In genomic region chr10:69619626-69620025, GRCh38 we compare ENCODE assay signal across 33 cellular contexts. TPM values are rescaled to one million over a fixed set of nuclear protein-coding genes. Genes with fewer than 3 reads are reported as not detected.
"Had no signal": no experiment of that assay in that cellular context is flagged by ENCODE, and none has a peak within 500 bp of the region (broad histone marks: within the 10 kb centered on the region; RNA-seq: fewer than 3 reads in every experiment).

No MANE protein-coding gene starts in this region.

- H3K36me3 Mint-ChIP-seq: stimulated activated effector memory CD8-positive, alpha-beta T cell treated with anti-CD3 and anti-CD28 coated beads, Interleukin-12 subunit alpha, Interleukin-12 subunit beta, amount 100 ng/mL, for 72 hours; type B pancreatic cell had no signal

- H3K27ac ChIP-seq: stomach, suprapubic skin, testis, thoracic aorta, thyroid gland, tibial artery, tibial nerve, transverse colon, upper lobe of left lung, upper lobe of right lung, uterus, vagina had no signal

- H3K36me3 ChIP-seq: stomach, suprapubic skin, thoracic aorta, thyroid gland, tibial artery, tibial nerve, transverse colon, upper lobe of left lung, upper lobe of right lung, uterus, vagina had no signal

- H3K4me1 Mint-ChIP-seq: stimulated activated memory B cell treated with anti-CD40 and anti-IgM and Interleukin-4, amounts not matched to agents 10 μg/mL and 1 μg/mL and 100 μg/mL, for 72 hours had no signal

- H3K4me3 ChIP-seq: stomach, suprapubic skin, testis, thoracic aorta, thyroid gland, tibial artery, tibial nerve, transverse colon, upper lobe of left lung, upper lobe of right lung, uterus, vagina had no signal

- ATAC-seq: stimulated activated effector memory CD8-positive, alpha-beta T cell treated with anti-CD3 and anti-CD28 coated beads, Interleukin-12 subunit alpha, Interleukin-12 subunit beta, amount 100 ng/mL, for 72 hours; stimulated activated memory B cell treated with anti-CD40 and anti-IgM and Interleukin-4, amounts not matched to agents 10 μg/mL and 1 μg/mL and 100 μg/mL, for 72 hours; stimulated activated naive B cell treated with anti-CD40 and anti-IgM and Interleukin-4, amounts not matched to agents 10 μg/mL and 1 μg/mL and 100 μg/mL, for 72 hours; stimulated activated naive CD8-positive, alpha-beta T cell treated with anti-CD3 and anti-CD28 coated beads, Interleukin-15, amount 100 ng/mL, for 72 hours; stimulated activated naive CD8-positive, alpha-beta T cell treated with anti-CD3 and anti-CD28 coated beads, Interleukin-15, Interleukin-2, amounts not matched to agents 100 U/mL and 50 U/mL, for 24 hours; upper lobe of right lung had no signal

- H3K27me3 ChIP-seq: suprapubic skin, testis, thyroid gland, tibial nerve, transverse colon, upper lobe of left lung, uterus, vagina had no signal

- H3K27me3 Mint-ChIP-seq: stimulated activated naive CD8-positive, alpha-beta T cell treated with anti-CD3 and anti-CD28 coated beads, Interleukin-15, amount 100 ng/mL, for 72 hours; stimulated activated naive CD8-positive, alpha-beta T cell treated with anti-CD3 and anti-CD28 coated beads, Interleukin-15, Interleukin-2, amounts not matched to agents 100 ng/mL and 50 ng/mL, for 24 hours had no signal

- DNase-seq: stimulated activated CD4-positive, alpha-beta T cell treated with anti-CD3 and anti-CD28 coated beads, Interleukin-2, amount 100 ng/mL, for 48 hours; stimulated activated CD4-positive, alpha-beta T cell treated with anti-CD3 and anti-CD28 coated beads, Interleukin-4, amount 100 ng/mL, for 1 hour; stimulated activated CD4-positive, alpha-beta T cell treated with anti-CD3 and anti-CD28 coated beads, Interleukin-4, amount 100 ng/mL, for 24 hours; stimulated activated CD4-positive, alpha-beta T cell treated with anti-CD3 and anti-CD28 coated beads, Interleukin-4, amount 100 ng/mL, for 4 hours; stimulated activated CD8-positive, alpha-beta memory T cell treated with anti-CD3 and anti-CD28 coated beads, Interleukin-4, amount 100 ng/mL, for 48 hours; stimulated activated naive B cell treated with anti-CD40 and anti-IgM and Interleukin-4, amounts not matched to agents 10 μg/mL and 1 μg/mL and 100 μg/mL, for 72 hours; stimulated activated naive CD4-positive, alpha-beta T cell; stimulated activated naive CD4-positive, alpha-beta T cell treated with Interleukin-2 at 50 U/mL for 16 hours; stimulated activated naive CD8-positive, alpha-beta T cell treated with anti-CD3 and anti-CD28 coated beads, Interleukin-15, amount 100 ng/mL, for 72 hours; stimulated activated naive CD8-positive, alpha-beta T cell treated with anti-CD3 and anti-CD28 coated beads, Interleukin-15, Interleukin-2, amounts not matched to agents 100 U/mL and 50 U/mL, for 24 hours; stomach; substantia nigra; testis; thyroid gland; tibial artery; transverse colon; trophoblast cell; upper lobe of left lung; upper lobe of right lung; uterus had no signal

- H3K4me3 Mint-ChIP-seq: stimulated activated effector memory CD8-positive, alpha-beta T cell treated with anti-CD3 and anti-CD28 coated beads, Interleukin-12 subunit alpha, Interleukin-12 subunit beta, amount 100 ng/mL, for 72 hours; stimulated activated memory B cell treated with anti-CD40 and anti-IgM and Interleukin-4, amounts not matched to agents 10 μg/mL and 1 μg/mL and 100 μg/mL, for 72 hours; stimulated activated naive B cell treated with anti-CD40 and anti-IgM and Interleukin-4, amounts not matched to agents 10 μg/mL and 1 μg/mL and 100 μg/mL, for 72 hours; stimulated activated naive CD8-positive, alpha-beta T cell treated with anti-CD3 and anti-CD28 coated beads, Interleukin-15, amount 100 ng/mL, for 72 hours; stimulated activated naive CD8-positive, alpha-beta T cell treated with anti-CD3 and anti-CD28 coated beads, Interleukin-15, Interleukin-2, amounts not matched to agents 100 ng/mL and 50 ng/mL, for 24 hours; type B pancreatic cell had no signal

- H3K27ac Mint-ChIP-seq: stimulated activated effector memory CD8-positive, alpha-beta T cell treated with anti-CD3 and anti-CD28 coated beads, Interleukin-12 subunit alpha, Interleukin-12 subunit beta, amount 100 ng/mL, for 72 hours; stimulated activated memory B cell treated with anti-CD40 and anti-IgM and Interleukin-4, amounts not matched to agents 10 μg/mL and 1 μg/mL and 100 μg/mL, for 72 hours; stimulated activated naive B cell treated with anti-CD40 and anti-IgM and Interleukin-4, amounts not matched to agents 10 μg/mL and 1 μg/mL and 100 μg/mL, for 72 hours; stimulated activated naive CD8-positive, alpha-beta T cell treated with anti-CD3 and anti-CD28 coated beads, Interleukin-15, amount 100 ng/mL, for 72 hours; stimulated activated naive CD8-positive, alpha-beta T cell treated with anti-CD3 and anti-CD28 coated beads, Interleukin-15, Interleukin-2, amounts not matched to agents 100 ng/mL and 50 ng/mL, for 24 hours; type B pancreatic cell had no signal

- H3K9me3 ChIP-seq: stomach, suprapubic skin, testis, thoracic aorta, thyroid gland, tibial artery, transverse colon, upper lobe of left lung, uterus, vagina had no signal

- H3K4me1 ChIP-seq: stomach, suprapubic skin, testis, thyroid gland, tibial artery, tibial nerve, transverse colon, upper lobe of left lung, upper lobe of right lung, uterus, vagina had no signal

- FAIRE-seq: urothelium cell line had no signal

- H3K9me3 Mint-ChIP-seq: type B pancreatic cell had no signal

RNA-seq across cellular contexts. Expression of gene FAM241B, which starts 10.4 kb away (rescaled TPM):
- total RNA-seq: urinary bladder had no signal

RNA-seq across cellular contexts. Expression of gene NEUROG3, which starts 46.4 kb away (rescaled TPM):
- total RNA-seq: stomach, subcutaneous adipose tissue, suprapubic skin, temporal lobe, testis, tibial nerve, upper lobe of left lung, upper lobe of right lung, ureter, urinary bladder, uterus, vagina had no signal
- polyA plus RNA-seq: stomach, urinary bladder had no signal
